ENCODE assay signal across 9 cellular contexts in the genomic region with DNA sequence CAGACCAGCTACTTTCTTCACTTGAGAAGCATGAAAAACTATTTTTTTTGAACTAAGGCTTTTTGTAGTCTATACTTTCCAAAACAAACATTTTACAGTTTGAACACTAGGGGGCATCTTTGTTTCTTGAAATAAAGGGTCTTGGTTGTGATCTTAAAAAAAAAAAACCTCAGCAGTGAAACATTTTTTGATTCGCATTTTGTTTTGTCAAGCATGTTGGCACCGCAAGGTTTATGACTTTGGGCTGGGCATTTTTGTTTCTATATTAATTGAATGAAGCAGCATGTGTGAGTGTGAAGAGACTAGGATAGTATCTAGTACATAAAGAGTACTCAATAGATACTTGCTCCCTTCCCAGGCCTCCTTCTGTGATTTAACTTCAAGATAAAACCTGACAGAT. TPM values are rescaled to one million over a fixed set of nuclear protein-coding genes. Genes with fewer than 3 reads are reported as not detected.
DNase-seq lines count a peak whose midpoint lies in the region; ATAC-seq, FAIRE-seq and TF ChIP-seq lines count a peak whose summit lies in the region.
"Had no signal": no experiment of that assay in that cellular context is flagged by ENCODE, and none has a peak within 500 bp of the region (broad histone marks: within the 10 kb centered on the region; RNA-seq: fewer than 3 reads in every experiment).

No MANE protein-coding gene starts in this region.

- POLR2A ChIA-PET in GM12878 (lab: Charles Lee) = interaction anchor here (1.5 kb wide), 1 partner anchor 740 kb away, joined by 7 read pairs; no protein-coding TSS in a partner anchor

- TF ChIP-seq CTCF in BE2C (IDR thresholded peaks at IDR 0.05; ENCODE audit: low read depth, low read length) (peak; percentile 55), GM12878 (IDR thresholded peaks at IDR 0.05 in 2 of 3, conservative IDR thresholded peaks at IDR 0.05 in 1 of 3; ENCODE audit: control insufficient read depth in 2 of 3, extremely low read depth in 1 of 3, insufficient read depth in 1 of 3, low read depth in 3 of 3, low read length in 3 of 3) (peak; percentile 36 to 55 (median 48); a peak in 4 of 6 replicates), kidney epithelial cell (IDR thresholded peaks at IDR 0.05; ENCODE audit: insufficient read depth, low read length, poor library complexity, severe bottlenecking) (peak; percentile 52), upper lobe of left lung (IDR thresholded peaks at IDR 0.05) (peak in 5 of 6 experiments; percentile 49 to 63 (median 49))

- in situ Hi-C loops in GM12878 (cut with MboI) = loop anchor here (10.0 kb wide), 1 partner anchor 799 kb away; no protein-coding TSS in a partner anchor

- DNase-seq in BE2C (no peak), GM19239 (ENCODE audit: insufficient read length, low spot score) (no peak), NCI-H446 (lab: John Stamatoyannopoulos, UW) (peak; percentile 18 to 72), GM12878 (ENCODE audit: low read depth, low spot score) (no peak), kidney epithelial cell (ENCODE audit: low read depth) (peak; percentile 26), upper lobe of left lung (no peak), OCI-M2 (lab: John Stamatoyannopoulos, UW; ENCODE audit: unreplicated experiment) (no peak)

- H3K4me2 ChIP-seq in GM12878 (ENCODE audit: control insufficient read depth, insufficient read depth) = no peak overlapping the region

- BruUV-seq in GM12878 (replicated peaks; lab: Mats Ljungman, UMichigan) = no TSS peak

- no peaks in the 10 kb centered on the region for H4K20me1 ChIP-seq in GM12878 (ENCODE audit: control insufficient read depth, insufficient read depth)

- H3K9me3 ChIP-seq in BE2C = no peaks in the 10 kb centered on the region
- no peaks in the 10 kb centered on the region for H3K9me3 ChIP-seq in GM12878 (replicated peaks; ENCODE audit: control insufficient read depth, insufficient read depth, low read length)
- no peaks in the 10 kb centered on the region for H3K9me3 ChIP-seq in upper lobe of left lung

- FAIRE-seq in GM19239 (lab: Jason Lieb, UNC) (peak; percentile 86), GM12878 (lab: Jason Lieb, UNC) (peak; percentile 41)

- H3K79me2 ChIP-seq in GM12878 (ENCODE audit: control insufficient read depth, insufficient read depth, low read length) = no peaks in the 10 kb centered on the region

- no peak overlapping the region for H2AFZ ChIP-seq in GM12878 (ENCODE audit: control insufficient read depth, low read depth, low read length)

- ATAC-seq in GM12878 (peak; percentile 84), upper lobe of left lung (ENCODE audit: low FRiP score in 2 of 2) (peak in 1 of 2 donors; percentile 73), HG03280 (IDR thresholded peaks at IDR 0.05; ENCODE audit: unreplicated experiment) (no peak)

- H3K27me3 ChIP-seq in BE2C = no peaks in the 10 kb centered on the region
- H3K27me3 ChIP-seq in GM12878 (replicated peaks in 1 of 2; ENCODE audit: control insufficient read depth in 2 of 2, insufficient read depth in 2 of 2, low read length in 1 of 2) = no peaks in the 10 kb centered on the region
- no peaks in the 10 kb centered on the region for H3K27me3 ChIP-seq in kidney epithelial cell (ENCODE audit: control insufficient read depth, insufficient read depth, low read length)
- H3K27me3 ChIP-seq in upper lobe of left lung = no peaks in the 10 kb centered on the region

- RAD21 ChIA-PET in GM12878 (lab: Charles Lee; ENCODE audit: unreplicated experiment) = interaction anchor here (0.9 to 7.6 kb wide), 8 partner anchors 124 to 800 kb away, joined by 3 to 97 read pairs (median 4); partner anchors contain the start of gene ZCCHC9

- TF ChIP-seq RAD21 in GM12878 (IDR thresholded peaks at IDR 0.05; ENCODE audit: insufficient read depth, low read depth, low read length) = peak; percentile 60

- 2% methylated on average over 2 of the region's 2 CpGs for WGBS in GM12878 (ENCODE audit: insufficient coverage, insufficient replicate concordance, low lambda C conversion rate, missing lambda C conversion rate)
- 1 to 6% methylated on average over 2 of the region's 2 CpGs for WGBS in upper lobe of left lung, 2 donors

- H3K36me3 ChIP-seq in BE2C = no peaks in the 10 kb centered on the region
- peaks cover 0 to 5% of the 10 kb centered on the region in 2 experiments; a peak in 2 of 4 replicates for H3K36me3 ChIP-seq in GM12878 (ENCODE audit: control insufficient read depth in 2 of 2, insufficient read depth in 2 of 2, low read length in 1 of 2)
- H3K36me3 ChIP-seq in kidney epithelial cell (ENCODE audit: control insufficient read depth, insufficient read depth, low read length) = no peaks in the 10 kb centered on the region
- H3K36me3 ChIP-seq in upper lobe of left lung = no peaks in the 10 kb centered on the region

- H3K4me1 ChIP-seq in BE2C = peaks cover 11% of the 10 kb centered on the region
- H3K4me1 ChIP-seq in GM12878 (ENCODE audit: control insufficient read depth, insufficient read depth, low read length) = no peaks in the 10 kb centered on the region
- peaks cover 10 to 14% (median 12%) of the 10 kb centered on the region in 4 donors for H3K4me1 ChIP-seq in upper lobe of left lung

- TF ChIP-seq POLR2A in GM12878 (IDR thresholded peaks at IDR 0.05; ENCODE audit: low read depth, low read length) (no peak), upper lobe of left lung (IDR thresholded peaks at IDR 0.05) (no peak)

- TF ChIP-seq EP300 in GM12878 (IDR thresholded peaks at IDR 0.05; ENCODE audit: borderline replicate concordance in 1 of 2, control insufficient read depth in 1 of 2, low read depth in 2 of 2, low read length in 2 of 2) (no peak), upper lobe of left lung (IDR thresholded peaks at IDR 0.05) (no peak)

- H3K27ac ChIP-seq in GM12878 (ENCODE audit: control insufficient read depth, insufficient read depth) = no peak overlapping the region
- peak overlapping the region in 2 of 4 donors; percentile 17 to 62 for H3K27ac ChIP-seq in upper lobe of left lung

- intact Hi-C loops in GM12878 (cut with micrococcal nuclease; ENCODE audit: unreplicated experiment) = loop anchor here (1.0 to 10.0 kb wide), 4 partner anchors 329 to 741 kb away; partner anchors contain the start of gene SSBP2

- H3K4me3 ChIP-seq in BE2C (ENCODE audit: low read depth, low read length) (no peak overlapping the region), GM12878 (no peak overlapping the region), kidney epithelial cell (ENCODE audit: low read depth, low read length) (no peak overlapping the region), upper lobe of left lung (no peak overlapping the region)

- no peak overlapping the region for H3K9ac ChIP-seq in GM12878 (ENCODE audit: control insufficient read depth, insufficient read depth, low read length)

- CTCF ChIA-PET in GM12878 (lab: Yijun Ruan, JAX) = interaction anchor here (0.7 to 7.2 kb wide), 33 partner anchors 8 to 834 kb away, joined by 3 to 87 read pairs (median 4); no protein-coding TSS in a partner anchor

- SMC1A ChIA-PET in GM12878 (lab: Charles Lee; ENCODE audit: uncharacterized antibody, unreplicated experiment) = interaction anchor here (0.6 to 6.4 kb wide), 16 partner anchors 18 to 800 kb away, joined by 3 to 95 read pairs (median 3); no protein-coding TSS in a partner anchor

TF ChIP-seq in GM12878, 131 proteins besides CTCF, POLR2A, EP300 and RAD21:
- TF ChIP-seq ZNF384 (IDR thresholded peaks at IDR 0.05; ENCODE audit: borderline replicate concordance, low read depth, low read length) (peak; percentile 86), ZNF217 (IDR thresholded peaks at IDR 0.05) (no peak), SMC3 (IDR thresholded peaks at IDR 0.05; ENCODE audit: borderline replicate concordance, low read length) (peak; percentile 53; the same call in 1 of the 2 replicates), KLF5 (IDR thresholded peaks at IDR 0.05; ENCODE audit: partially characterized antibody) (no peak)

RNA-seq across cellular contexts. Expression of gene ACOT12, which starts 31.6 kb away (rescaled TPM):
- polyA plus RNA-seq in BE2C (2012; ENCODE audit: insufficient read depth, insufficient read length, low read depth) = not detected
- total RNA-seq in GM12878 (2013; cell fraction: nucleolus; rRNA removed) = 1.1 and 1.2 TPM in 2 replicates
- not detected in 2 replicates for total RNA-seq in GM12878 (2014; rRNA removed)
- total RNA-seq in GM12878 (2014; rRNA removed; fragmentation: Illumina TruSeq; extraction: Trizol) = not detected in 2 replicates
- total RNA-seq in GM12878 (2021) = not detected in 2 replicates
- polyA plus RNA-seq in GM12878 (2011; ENCODE audit: low read depth) = not detected
- 0.08 and 0.43 TPM in 2 replicates for polyA plus RNA-seq in GM12878 (2011; rRNA removed)
- polyA plus RNA-seq in GM12878 (2011; cell fraction: cytosol; rRNA removed) = not detected in 2 replicates
- 0.41 and 0.81 TPM in 2 replicates for polyA plus RNA-seq in GM12878 (2011; cell fraction: nucleus; rRNA removed)
- not detected in 2 replicates for polyA plus RNA-seq in GM12878 (2012)
- polyA plus RNA-seq in GM12878 (2014; fragmentation: Illumina TruSeq; extraction: Trizol) = not detected in 2 replicates
- not detected for polyA plus RNA-seq in GM12878 (2014; fragmentation: Nextera tagmentation; extraction: Ambion mirVana)
- not detected in 2 replicates for polyA plus RNA-seq in GM12878 (2014; rRNA removed)
- polyA plus RNA-seq in GM12878 (2016; fragmentation: Nextera tagmentation; extraction: Ambion mirVana) = not detected
- not detected in 2 replicates for polyA minus RNA-seq in GM12878 (2011; rRNA and poly(A)+ RNA removed)
- polyA minus RNA-seq in GM12878 (2011; cell fraction: cytosol; rRNA and poly(A)+ RNA removed) = not detected in 2 replicates
- polyA minus RNA-seq in GM12878 (2011; cell fraction: nucleus; rRNA and poly(A)+ RNA removed) = not detected in 2 replicates
- not detected in 2 replicates for total RNA-seq in kidney epithelial cell
- not detected for total RNA-seq in upper lobe of left lung
- polyA plus RNA-seq: esophagus had no signal

Comparison
In these comparisons a context has a peak if more than half of its experiments do, and no peak if none do; other contexts are left out.
1. DNase-seq: peak in NCI-H446 (2 of 2) and kidney epithelial cell (single experiment); none in BE2C (single experiment), GM19239 (single experiment), GM12878 (single experiment), upper lobe of left lung (0 of 2) and OCI-M2 (single experiment).
2. Peak in every context shown above with its lines, with median percentiles within 50 percentile points of each other: CTCF ChIP-seq.